ENCODE assay signal across 44 cellular contexts in genomic region chrX:104008831-104009230, GRCh38. TPM values are rescaled to one million over a fixed set of nuclear protein-coding genes. Genes with fewer than 3 reads are reported as not detected.
"Had no signal": no experiment of that assay in that cellular context is flagged by ENCODE, and none has a peak within 500 bp of the region (broad histone marks: within the 10 kb centered on the region; RNA-seq: fewer than 3 reads in every experiment).

No MANE protein-coding gene starts in this region.

- DNase-seq: activated effector memory CD4-positive, alpha-beta T cell treated with anti-CD3 and anti-CD28 coated beads, Interleukin-2, amount 50 U/mL, for 16 hours; activated effector memory CD4-positive, alpha-beta T cell treated with Interleukin-2 at 50 U/mL for 16 hours; activated gamma-delta T cell; activated gamma-delta T cell treated with Interleukin-2 at 50 U/mL for 16 hours; activated naive CD4-positive, alpha-beta T cell; activated naive CD4-positive, alpha-beta T cell treated with anti-CD3 and anti-CD28 coated beads for 36 hours; activated naive CD4-positive, alpha-beta T cell treated with anti-CD3 and anti-CD28 coated beads, Interleukin-2, amount 10 ng/mL, durations not matched to agents 7 days and 5 days; activated naive CD4-positive, alpha-beta T cell treated with anti-CD3 and anti-CD28 coated beads, Interleukin-2, amount 50 U/mL, for 16 hours; activated naive CD4-positive, alpha-beta T cell treated with Interleukin-2 at 50 U/mL for 16 hours; activated naive CD8-positive, alpha-beta T cell treated with anti-CD3 and anti-CD28 coated beads for 36 hours; activated naive CD8-positive, alpha-beta T cell treated with anti-CD3 and anti-CD28 coated beads, Interleukin-2, amount 10 ng/mL, durations not matched to agents 7 days and 5 days; activated naive CD8-positive, alpha-beta T cell treated with anti-CD3 and anti-CD28 coated beads, Interleukin-2, amount 50 U/mL, for 24 hours; activated T-cell treated with anti-CD3 and anti-CD28 coated beads for 4 hours; activated T-cell treated with anti-CD3 and anti-CD28 coated beads, Interleukin-2, amount 50 U/mL, for 1 hour; activated T-cell treated with anti-CD3 and anti-CD28 coated beads, Interleukin-2, amount 50 U/mL, for 24 hours; activated T-cell treated with anti-CD3 and anti-CD28 coated beads, Interleukin-2, amount 50 U/mL, for 4 hours; activated T-cell treated with anti-CD3 and anti-CD28 coated beads, Interleukin-2, amount 50 U/mL, for 48 hours; activated T-cell treated with anti-CD3 and anti-CD28 coated beads, Interleukin-2, amount 50 U/mL, for 72 hours; adrenal gland; amniotic stem cell; amygdala; anterior cingulate cortex; aorta; body of pancreas; brain microvascular endothelial cell; caudate nucleus; central memory CD4-positive, alpha-beta T cell; cerebellar nuclear complex had no signal

- H3K27ac Mint-ChIP-seq: activated naive CD4-positive, alpha-beta T cell treated with anti-CD3 and anti-CD28 coated beads for 36 hours; activated naive CD4-positive, alpha-beta T cell treated with anti-CD3 and anti-CD28 coated beads, Interleukin-2, amount 10 ng/mL, durations not matched to agents 7 days and 5 days; activated naive CD4-positive, alpha-beta T cell treated with anti-CD3 and anti-CD28 coated beads, Interleukin-2, amount 50 U/mL, for 24 hours; activated naive CD4-positive, alpha-beta T cell treated with anti-CD3 and anti-CD28 coated beads, Interleukin-2, amount 50 U/mL, for 72 hours; activated naive CD8-positive, alpha-beta T cell; activated naive CD8-positive, alpha-beta T cell treated with anti-CD3 and anti-CD28 coated beads for 36 hours; activated naive CD8-positive, alpha-beta T cell treated with anti-CD3 and anti-CD28 coated beads, Interleukin-2, amount 10 ng/mL, durations not matched to agents 7 days and 5 days; activated naive CD8-positive, alpha-beta T cell treated with anti-CD3 and anti-CD28 coated beads, Interleukin-2, amount 50 U/mL, for 24 hours; activated T-cell treated with anti-CD3 and anti-CD28 coated beads, Interleukin-2, amount 50 U/mL, for 24 hours; activated T-cell treated with anti-CD3 and anti-CD28 coated beads, Interleukin-2, amount 50 U/mL, for 72 hours; activated T-helper 1 cell treated with anti-CD3 and anti-CD28 coated beads, Interleukin-12 subunit alpha, Interleukin-12 subunit beta, Interleukin-2, Interleukin-4 antibody, amounts not matched to agents 30 ng/mL and 10 ng/mL and 1 ng/mL, durations not matched to agents 14 hours and 24 hours and 36 hours; activated T-helper 17 cell treated with anti-CD3 and anti-CD28 coated beads, Interleukin-2, amount 50 U/mL, for 72 hours; activated T-helper 2 cell treated with anti-CD3 and anti-CD28 coated beads, Interferon-gamma antibody, Interleukin-2, Interleukin-4, amounts not matched to agents 10 μg/mL and 5 μg/mL and 100 μg/mL, durations not matched to agents 14 hours and 24 hours and 36 hours; brain had no signal

- H3K36me3 Mint-ChIP-seq: activated naive CD4-positive, alpha-beta T cell treated with anti-CD3 and anti-CD28 coated beads, Interleukin-2, amount 10 ng/mL, durations not matched to agents 7 days and 5 days; activated naive CD4-positive, alpha-beta T cell treated with anti-CD3 and anti-CD28 coated beads, Interleukin-2, amount 50 U/mL, for 24 hours; activated naive CD4-positive, alpha-beta T cell treated with anti-CD3 and anti-CD28 coated beads, Interleukin-2, amount 50 U/mL, for 72 hours; activated naive CD8-positive, alpha-beta T cell; activated naive CD8-positive, alpha-beta T cell treated with anti-CD3 and anti-CD28 coated beads for 36 hours; activated naive CD8-positive, alpha-beta T cell treated with anti-CD3 and anti-CD28 coated beads, Interleukin-2, amount 10 ng/mL, durations not matched to agents 7 days and 5 days; brain had no signal

- FAIRE-seq: bronchial epithelial cell had no signal

- H3K4me3 ChIP-seq: adrenal gland, ascending aorta, body of pancreas, breast epithelium, cardiac muscle cell had no signal

- H3K4me1 Mint-ChIP-seq: activated naive CD4-positive, alpha-beta T cell treated with anti-CD3 and anti-CD28 coated beads, Interleukin-2, amount 10 ng/mL, durations not matched to agents 7 days and 5 days; activated naive CD4-positive, alpha-beta T cell treated with anti-CD3 and anti-CD28 coated beads, Interleukin-2, amount 50 U/mL, for 24 hours; activated naive CD8-positive, alpha-beta T cell treated with anti-CD3 and anti-CD28 coated beads for 36 hours; activated naive CD8-positive, alpha-beta T cell treated with anti-CD3 and anti-CD28 coated beads, Interleukin-2, amount 10 ng/mL, durations not matched to agents 7 days and 5 days; activated naive CD8-positive, alpha-beta T cell treated with anti-CD3 and anti-CD28 coated beads, Interleukin-2, amount 50 U/mL, for 24 hours; activated T-helper 17 cell treated with anti-CD3 and anti-CD28 coated beads, Interleukin-2, amount 50 U/mL, for 72 hours; brain; central memory CD8-positive, alpha-beta T cell had no signal

- H3K27me3 ChIP-seq: ascending aorta, body of pancreas, brain microvascular endothelial cell, cardiac muscle cell had no signal

- ATAC-seq: activated naive CD4-positive, alpha-beta T cell treated with anti-CD3 and anti-CD28 coated beads, Interleukin-2, amount 50 U/mL, for 72 hours; activated naive CD8-positive, alpha-beta T cell treated with anti-CD3 and anti-CD28 coated beads, Interleukin-2, amount 50 U/mL, for 24 hours; activated T-cell treated with anti-CD3 and anti-CD28 coated beads, Interleukin-2, amount 50 U/mL, for 4 hours; activated T-cell treated with anti-CD3 and anti-CD28 coated beads, Interleukin-2, amount 50 U/mL, for 72 hours; activated T-helper 17 cell treated with anti-CD3 and anti-CD28 coated beads, Interleukin-2, amount 50 U/mL, for 72 hours; body of pancreas had no signal

- H3K9me3 Mint-ChIP-seq: activated naive CD4-positive, alpha-beta T cell treated with anti-CD3 and anti-CD28 coated beads for 36 hours; activated naive CD4-positive, alpha-beta T cell treated with anti-CD3 and anti-CD28 coated beads, Interleukin-2, amount 10 ng/mL, durations not matched to agents 7 days and 5 days; activated naive CD4-positive, alpha-beta T cell treated with anti-CD3 and anti-CD28 coated beads, Interleukin-2, amount 50 U/mL, for 24 hours; activated naive CD4-positive, alpha-beta T cell treated with anti-CD3 and anti-CD28 coated beads, Interleukin-2, amount 50 U/mL, for 72 hours; activated naive CD8-positive, alpha-beta T cell treated with anti-CD3 and anti-CD28 coated beads for 36 hours; activated naive CD8-positive, alpha-beta T cell treated with anti-CD3 and anti-CD28 coated beads, Interleukin-2, amount 10 ng/mL, durations not matched to agents 7 days and 5 days; activated naive CD8-positive, alpha-beta T cell treated with anti-CD3 and anti-CD28 coated beads, Interleukin-2, amount 50 U/mL, for 24 hours; activated T-cell treated with anti-CD3 and anti-CD28 coated beads, Interleukin-2, amount 50 U/mL, for 24 hours; activated T-cell treated with anti-CD3 and anti-CD28 coated beads, Interleukin-2, amount 50 U/mL, for 4 hours; activated T-cell treated with anti-CD3 and anti-CD28 coated beads, Interleukin-2, amount 50 U/mL, for 72 hours; activated T-helper 1 cell treated with anti-CD3 and anti-CD28 coated beads, Interleukin-12 subunit alpha, Interleukin-12 subunit beta, Interleukin-2, Interleukin-4 antibody, amounts not matched to agents 30 ng/mL and 10 ng/mL and 1 ng/mL, durations not matched to agents 14 hours and 24 hours and 36 hours; activated T-helper 17 cell treated with anti-CD3 and anti-CD28 coated beads, Interleukin-2, amount 50 U/mL, for 72 hours; activated T-helper 2 cell treated with anti-CD3 and anti-CD28 coated beads, Interferon-gamma antibody, Interleukin-2, Interleukin-4, amounts not matched to agents 10 μg/mL and 5 μg/mL and 100 μg/mL, durations not matched to agents 14 hours and 24 hours and 36 hours; central memory CD8-positive, alpha-beta T cell had no signal

- H3K36me3 ChIP-seq: adrenal gland, ascending aorta, brain microvascular endothelial cell, breast epithelium, cardiac muscle cell had no signal

- H3K4me3 Mint-ChIP-seq: activated naive CD4-positive, alpha-beta T cell treated with anti-CD3 and anti-CD28 coated beads for 36 hours; activated naive CD4-positive, alpha-beta T cell treated with anti-CD3 and anti-CD28 coated beads, Interleukin-2, amount 10 ng/mL, durations not matched to agents 7 days and 5 days; activated naive CD4-positive, alpha-beta T cell treated with anti-CD3 and anti-CD28 coated beads, Interleukin-2, amount 50 U/mL, for 24 hours; activated naive CD8-positive, alpha-beta T cell; activated naive CD8-positive, alpha-beta T cell treated with anti-CD3 and anti-CD28 coated beads for 36 hours; activated naive CD8-positive, alpha-beta T cell treated with anti-CD3 and anti-CD28 coated beads, Interleukin-2, amount 10 ng/mL, durations not matched to agents 7 days and 5 days; activated naive CD8-positive, alpha-beta T cell treated with anti-CD3 and anti-CD28 coated beads, Interleukin-2, amount 50 U/mL, for 24 hours; activated T-cell treated with anti-CD3 and anti-CD28 coated beads, Interleukin-2, amount 50 U/mL, for 24 hours; activated T-cell treated with anti-CD3 and anti-CD28 coated beads, Interleukin-2, amount 50 U/mL, for 4 hours; activated T-cell treated with anti-CD3 and anti-CD28 coated beads, Interleukin-2, amount 50 U/mL, for 72 hours; activated T-helper 1 cell treated with anti-CD3 and anti-CD28 coated beads, Interleukin-12 subunit alpha, Interleukin-12 subunit beta, Interleukin-2, Interleukin-4 antibody, amounts not matched to agents 30 ng/mL and 10 ng/mL and 1 ng/mL, durations not matched to agents 14 hours and 24 hours and 36 hours; activated T-helper 17 cell treated with anti-CD3 and anti-CD28 coated beads, Interleukin-2, amount 50 U/mL, for 72 hours; brain; central memory CD8-positive, alpha-beta T cell had no signal

- H3K4me1 ChIP-seq: adrenal gland, ascending aorta, body of pancreas, breast epithelium had no signal

- H3K27ac ChIP-seq: adrenal gland, ascending aorta, body of pancreas, brain microvascular endothelial cell, breast epithelium, cardiac muscle cell had no signal

- H3K27me3 Mint-ChIP-seq: activated naive CD4-positive, alpha-beta T cell treated with anti-CD3 and anti-CD28 coated beads, Interleukin-2, amount 10 ng/mL, durations not matched to agents 7 days and 5 days; activated naive CD4-positive, alpha-beta T cell treated with anti-CD3 and anti-CD28 coated beads, Interleukin-2, amount 50 U/mL, for 24 hours; activated naive CD8-positive, alpha-beta T cell; activated naive CD8-positive, alpha-beta T cell treated with anti-CD3 and anti-CD28 coated beads for 36 hours; activated naive CD8-positive, alpha-beta T cell treated with anti-CD3 and anti-CD28 coated beads, Interleukin-2, amount 10 ng/mL, durations not matched to agents 7 days and 5 days; activated naive CD8-positive, alpha-beta T cell treated with anti-CD3 and anti-CD28 coated beads, Interleukin-2, amount 50 U/mL, for 24 hours had no signal

- H3K9me3 ChIP-seq: adrenal gland, ascending aorta, body of pancreas, breast epithelium had no signal

RNA-seq across cellular contexts. Expression of gene H2BW1, which starts 4.7 kb away (rescaled TPM):
- total RNA-seq: activated naive CD4-positive, alpha-beta T cell treated with anti-CD3 and anti-CD28 coated beads for 36 hours; activated naive CD4-positive, alpha-beta T cell treated with anti-CD3 and anti-CD28 coated beads, Interleukin-2, amount 50 U/mL, for 72 hours; activated naive CD8-positive, alpha-beta T cell treated with anti-CD3 and anti-CD28 coated beads for 36 hours; activated naive CD8-positive, alpha-beta T cell treated with anti-CD3 and anti-CD28 coated beads, Interleukin-2, amount 10 ng/mL, durations not matched to agents 7 days and 5 days; activated T-cell treated with anti-CD3 and anti-CD28 coated beads, Interleukin-2, amount 50 U/mL, for 4 hours; activated T-cell treated with anti-CD3 and anti-CD28 coated beads, Interleukin-2, amount 50 U/mL, for 72 hours; activated T-helper 1 cell treated with anti-CD3 and anti-CD28 coated beads, Interleukin-12 subunit alpha, Interleukin-12 subunit beta, Interleukin-2, Interleukin-4 antibody, amounts not matched to agents 30 ng/mL and 10 ng/mL and 1 ng/mL, durations not matched to agents 14 hours and 24 hours and 36 hours; activated T-helper 17 cell treated with anti-CD3 and anti-CD28 coated beads, Interleukin-2, amount 50 U/mL, for 72 hours; activated T-helper 2 cell treated with anti-CD3 and anti-CD28 coated beads, Interferon-gamma antibody, Interleukin-2, Interleukin-4, amounts not matched to agents 10 μg/mL and 5 μg/mL and 100 μg/mL, durations not matched to agents 14 hours and 24 hours and 36 hours; adrenal gland; aorta; ascending aorta; body of pancreas; breast epithelium; bronchial epithelial cell; cardiac muscle cell; cardiac septum; cerebellum; chondrocyte had no signal
- polyA plus RNA-seq: adipose tissue, adrenal gland, aorta, cardiac muscle cell had no signal

RNA-seq across cellular contexts. Expression of gene H2BW2, which starts 30.9 kb away (rescaled TPM):
- total RNA-seq: activated naive CD4-positive, alpha-beta T cell treated with anti-CD3 and anti-CD28 coated beads for 36 hours; activated naive CD4-positive, alpha-beta T cell treated with anti-CD3 and anti-CD28 coated beads, Interleukin-2, amount 50 U/mL, for 72 hours; activated naive CD8-positive, alpha-beta T cell treated with anti-CD3 and anti-CD28 coated beads for 36 hours; activated naive CD8-positive, alpha-beta T cell treated with anti-CD3 and anti-CD28 coated beads, Interleukin-2, amount 10 ng/mL, durations not matched to agents 7 days and 5 days; activated T-cell treated with anti-CD3 and anti-CD28 coated beads, Interleukin-2, amount 50 U/mL, for 4 hours; activated T-cell treated with anti-CD3 and anti-CD28 coated beads, Interleukin-2, amount 50 U/mL, for 72 hours; activated T-helper 1 cell treated with anti-CD3 and anti-CD28 coated beads, Interleukin-12 subunit alpha, Interleukin-12 subunit beta, Interleukin-2, Interleukin-4 antibody, amounts not matched to agents 30 ng/mL and 10 ng/mL and 1 ng/mL, durations not matched to agents 14 hours and 24 hours and 36 hours; activated T-helper 17 cell treated with anti-CD3 and anti-CD28 coated beads, Interleukin-2, amount 50 U/mL, for 72 hours; activated T-helper 2 cell treated with anti-CD3 and anti-CD28 coated beads, Interferon-gamma antibody, Interleukin-2, Interleukin-4, amounts not matched to agents 10 μg/mL and 5 μg/mL and 100 μg/mL, durations not matched to agents 14 hours and 24 hours and 36 hours; adrenal gland; aorta; ascending aorta; body of pancreas; breast epithelium; bronchial epithelial cell; cardiac muscle cell; cardiac septum; cerebellum; chondrocyte had no signal
- polyA plus RNA-seq: adipose tissue, adrenal gland, aorta, cardiac muscle cell had no signal
